ENCODE assay signal across 8 cellular contexts in genomic region chr16:49921791-49922456, GRCh38.
DNase-seq lines count a peak whose midpoint lies in the region; ATAC-seq and TF ChIP-seq lines count a peak whose summit lies in the region.

No MANE protein-coding gene starts in this region.

- POLR2A ChIA-PET in CD4-positive, alpha-beta T cell (lab: Charles Lee): no interaction called here
- POLR2A ChIA-PET in Panc1 (lab: Charles Lee): interaction anchor here (0.6 kb wide), 1 partner anchor 50 kb away, joined by 3 read pairs; no protein-coding TSS in a partner anchor

- H3K36me3 ChIP-seq in Panc1 (ENCODE audit: control insufficient read depth, insufficient read depth, low read length): no peaks in the 10 kb centered on the region

- H3K4me1 Mint-ChIP-seq in CD4-positive, alpha-beta T cell (ENCODE audit: low read depth): no peaks in the 10 kb centered on the region

- no peaks in the 10 kb centered on the region for H3K36me3 Mint-ChIP-seq in CD4-positive, alpha-beta T cell (ENCODE audit: low read depth)

- no peak overlapping the region for H3K27ac Mint-ChIP-seq in CD4-positive, alpha-beta T cell

- H3K9me3 ChIP-seq in CD4-positive, alpha-beta T cell (ENCODE audit: control insufficient read depth, low read length): no peaks in the 10 kb centered on the region
- no peaks in the 10 kb centered on the region for H3K9me3 ChIP-seq in Panc1 (ENCODE audit: control insufficient read depth, insufficient read depth, low read depth, low read length)

- peak; percentile 23 for TF ChIP-seq CTCF in CD4-positive, alpha-beta T cell (IDR thresholded peaks at IDR 0.05)
- TF ChIP-seq CTCF in Panc1 (IDR thresholded peaks at IDR 0.05): peak; percentile 77

- no peaks in the 10 kb centered on the region for H3K9me3 Mint-ChIP-seq in CD4-positive, alpha-beta T cell

- DNase-seq in CD4-positive, alpha-beta T cell: peak; percentile 14 to 51 (median 24)
- DNase-seq in Panc1 (ENCODE audit: low read depth, low spot score) (peak; percentile 1), anterior cingulate cortex (lab: John Stamatoyannopoulos, UW) (peak in 36 of 58 donors; percentile 0 to 53 (median 10)), hypothalamus (lab: John Stamatoyannopoulos, UW) (peak in 28 of 51 donors; percentile 1 to 40 (median 18)), skeletal muscle cell (ENCODE audit: low read depth) (peak; percentile 4), OCI-M2 (lab: John Stamatoyannopoulos, UW; ENCODE audit: unreplicated experiment) (no peak)

- CTCF ChIA-PET in CD4-positive, alpha-beta T cell (lab: Charles Lee): interaction anchor here (0.8 to 1.3 kb wide), 2 partner anchors 513 to 514 kb away, joined by 3 to 4 read pairs; no protein-coding TSS in a partner anchor
- CTCF ChIA-PET in Panc1 (lab: Charles Lee): interaction anchor here (0.6 to 2.2 kb wide), 3 partner anchors 65 to 219 kb away, joined by 3 to 6 read pairs (median 3); no protein-coding TSS in a partner anchor

- in situ Hi-C loops in Panc1 (cut with HindIII; ENCODE audit: low pct_unique_long_range_greater_than_20kb, low sequenced_read_pairs): no loop called here

- H3K4me1 ChIP-seq in Panc1 (ENCODE audit: control insufficient read depth, insufficient read depth, low read length): no peaks in the 10 kb centered on the region

- no peak overlapping the region for H3K4me3 Mint-ChIP-seq in CD4-positive, alpha-beta T cell

- intact Hi-C loops in CD4-positive, alpha-beta T cell (cut with DNase I, micrococcal nuclease): loop anchor here (1.0 to 10.0 kb wide), 2 partner anchors 514 to 1237 kb away; no protein-coding TSS in a partner anchor
- intact Hi-C loops in Panc1 (cut with micrococcal nuclease; ENCODE audit: unreplicated experiment): loop anchor here (2.0 to 5.0 kb wide), 2 partner anchors 61 to 515 kb away; no protein-coding TSS in a partner anchor

- H3K27ac ChIP-seq in CD4-positive, alpha-beta T cell (ENCODE audit: low read depth, low read length): no peak overlapping the region
- H3K27ac ChIP-seq in Panc1 (ENCODE audit: low read length): no peak overlapping the region

- peaks cover 20% of the 10 kb centered on the region for H3K27me3 Mint-ChIP-seq in CD4-positive, alpha-beta T cell

- no peaks in the 10 kb centered on the region for H3K27me3 ChIP-seq in CD4-positive, alpha-beta T cell (ENCODE audit: control insufficient read depth, insufficient read depth, low read length)
- no peaks in the 10 kb centered on the region for H3K27me3 ChIP-seq in Panc1 (ENCODE audit: control insufficient read depth, insufficient read depth, low read length)

- BruUV-seq in Panc1 (replicated peaks; lab: Mats Ljungman, UMichigan): no TSS peak

- H3K4me3 ChIP-seq in Panc1 (ENCODE audit: low read depth in 2 of 2, low read length in 2 of 2): no peak overlapping the region
- no peak overlapping the region for H3K4me3 ChIP-seq in skeletal muscle cell (ENCODE audit: low read depth, low read length)

- no peak for ATAC-seq in CD4-positive, alpha-beta T cell (ENCODE audit: poor library complexity)
- peak; percentile 44 for ATAC-seq in HG03432 (IDR thresholded peaks at IDR 0.05; ENCODE audit: unreplicated experiment)
- peak; percentile 90 for ATAC-seq in Panc1
- ATAC-seq in GM21447 (IDR thresholded peaks at IDR 0.05; ENCODE audit: unreplicated experiment): no peak

Comparison
In these comparisons a context has a peak if more than half of its experiments do, and no peak if none do; other contexts are left out.
1. ATAC-seq: peak in HG03432 (single experiment) and Panc1 (single experiment); none in CD4-positive, alpha-beta T cell (single experiment) and GM21447 (single experiment).